8 cellular contexts compared by ENCODE assay signal in genomic region chr21:39348355-39349210, GRCh38. TPM values are rescaled to one million over a fixed set of nuclear protein-coding genes. Genes with fewer than 3 reads are reported as not detected.
DNase-seq lines count a peak whose midpoint lies in the region; ATAC-seq, FAIRE-seq and TF ChIP-seq lines count a peak whose summit lies in the region.

A gene with protein sequence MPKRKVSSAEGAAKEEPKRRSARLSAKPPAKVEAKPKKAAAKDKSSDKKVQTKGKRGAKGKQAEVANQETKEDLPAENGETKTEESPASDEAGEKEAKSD (minus strand): TSS chr21:39349088. CDS start chr21:39348917, 171 bp downstream.

- H3K36me3 Mint-ChIP-seq in activated naive CD4-positive, alpha-beta T cell treated with anti-CD3 and anti-CD28 coated beads, Interleukin-2, amount 50 U/mL, for 24 hours = peaks cover 20% of the 10 kb centered on the region
- no peaks in the 10 kb centered on the region for H3K36me3 Mint-ChIP-seq in glutamatergic neuron (ENCODE audit: unreplicated experiment)

- no peaks in the 10 kb centered on the region for H3K9me3 ChIP-seq in pancreas
- H3K9me3 ChIP-seq in thyroid gland = no peaks in the 10 kb centered on the region

- H3K27ac Mint-ChIP-seq in activated naive CD4-positive, alpha-beta T cell treated with anti-CD3 and anti-CD28 coated beads, Interleukin-2, amount 50 U/mL, for 24 hours = peak within 1 kb of the TSS; percentile 98
- peak within 1 kb of the TSS; percentile 93 for H3K27ac Mint-ChIP-seq in glutamatergic neuron (ENCODE audit: unreplicated experiment)

- WGBS in pancreas, 2 donors = 0 to 1% methylated on average over 43 to 109 of the region's 116 CpGs
- 0% methylated on average over 15 to 16 of the region's 116 CpGs for WGBS in thyroid gland, 2 donors

- CTCF ChIA-PET in GM10248 (lab: Yijun Ruan, JAX) = interaction anchor here (1.0 to 2.2 kb wide), 4 partner anchors 10 to 66 kb away, joined by 3 to 10 read pairs (median 8); partner anchors contain the start of gene BRWD1

- DNase-seq in GM10248 (ENCODE audit: extremely low spot score) (peak; percentile 97), NCI-H1092 treated with DMSO at 0.1 percent for 48 hours (lab: John Stamatoyannopoulos, UW) (peak; percentile 96), glutamatergic neuron (peak; percentile 90), pancreas (peak; percentile 86 to 94 (median 90)), thyroid gland (peak; percentile 90)

- peaks cover under 1 to 4% (median 3%) of the 10 kb centered on the region in 3 donors for H3K36me3 ChIP-seq in pancreas
- H3K36me3 ChIP-seq in thyroid gland = peaks cover 0 to 3% of the 10 kb centered on the region in 2 donors

- POLR2A ChIA-PET in GM10248 (lab: Yijun Ruan, JAX) = interaction anchor here (0.5 to 1.2 kb wide), 4 partner anchors 9 to 165 kb away, joined by 3 to 6 read pairs (median 3); partner anchors contain the start of gene PSMG1

- peak; percentile 74 to 81 for TF ChIP-seq POLR2A in thyroid gland (IDR thresholded peaks at IDR 0.05)

- H3K27me3 Mint-ChIP-seq in activated naive CD4-positive, alpha-beta T cell treated with anti-CD3 and anti-CD28 coated beads, Interleukin-2, amount 50 U/mL, for 24 hours = no peaks in the 10 kb centered on the region
- peaks cover 3% of the 10 kb centered on the region for H3K27me3 Mint-ChIP-seq in glutamatergic neuron (ENCODE audit: unreplicated experiment)

- H3K4me3 ChIP-seq in pancreas (peak within 1 kb of the TSS; percentile 38 to 79 (median 63)), thyroid gland (replicated peaks in 1 of 3) (peak within 1 kb of the TSS; percentile 27 to 98 (median 64))

- TF ChIP-seq CTCF in GM10248 (IDR thresholded peaks at IDR 0.05; ENCODE audit: control extremely low read depth, extremely low read depth, low read depth, missing control alignments) (no peak), glutamatergic neuron (IDR thresholded peaks at IDR 0.05; ENCODE audit: partially characterized antibody, unreplicated experiment) (no peak), pancreas (IDR thresholded peaks at IDR 0.05) (no peak), thyroid gland (IDR thresholded peaks at IDR 0.05) (no peak)

- H3K9me3 Mint-ChIP-seq in activated naive CD4-positive, alpha-beta T cell treated with anti-CD3 and anti-CD28 coated beads, Interleukin-2, amount 50 U/mL, for 24 hours = no peaks in the 10 kb centered on the region
- peaks cover 2% of the 10 kb centered on the region for H3K9me3 Mint-ChIP-seq in glutamatergic neuron (ENCODE audit: unreplicated experiment)

- no peak for FAIRE-seq in pancreas (lab: Jason Lieb, UNC)

- ATAC-seq in HG02610 (IDR thresholded peaks at IDR 0.05; ENCODE audit: unreplicated experiment) (peak; percentile 50), SK-N-SH treated with all-trans-retinoic acid at 6 μM for 48 hours (peak; percentile 39), pancreas (peak; percentile 61 to 77 (median 72))

- H3K27me3 ChIP-seq in pancreas (no peaks in the 10 kb centered on the region), thyroid gland (no peaks in the 10 kb centered on the region)

- peaks cover 44% of the 10 kb centered on the region for H3K4me1 Mint-ChIP-seq in activated naive CD4-positive, alpha-beta T cell treated with anti-CD3 and anti-CD28 coated beads, Interleukin-2, amount 50 U/mL, for 24 hours
- H3K4me1 Mint-ChIP-seq in glutamatergic neuron (ENCODE audit: low read depth, unreplicated experiment) = peaks cover 15% of the 10 kb centered on the region

- peak within 1 kb of the TSS; percentile 83 to 96 (median 93) for H3K27ac ChIP-seq in pancreas
- peak within 1 kb of the TSS; percentile 52 to 84 (median 83) for H3K27ac ChIP-seq in thyroid gland

- peak within 1 kb of the TSS; percentile 97 for H3K4me3 Mint-ChIP-seq in activated naive CD4-positive, alpha-beta T cell treated with anti-CD3 and anti-CD28 coated beads, Interleukin-2, amount 50 U/mL, for 24 hours
- H3K4me3 Mint-ChIP-seq in glutamatergic neuron (ENCODE audit: unreplicated experiment) = peak within 1 kb of the TSS; percentile 96

- peaks cover 0 to 36% (median 21%) of the 10 kb centered on the region in 3 donors for H3K4me1 ChIP-seq in pancreas
- peaks cover 5 to 6% of the 10 kb centered on the region in 2 donors for H3K4me1 ChIP-seq in thyroid gland

- intact Hi-C loops in pancreas (cut with DNase I) = no loop called here
- intact Hi-C loops in thyroid gland (cut with DNase I) = loop anchor here (2.0 kb wide), 1 partner anchor 36 kb away; the partner anchor contains the start of gene BRWD1

TF ChIP-seq in SK-N-SH treated with all-trans-retinoic acid at 6 μM for 48 hours, 23 proteins besides CTCF, POLR2A, EP300 and RAD21 (continues in another document):
- no peak for TF ChIP-seq ZFP30 (CRISPR knock-in tag; IDR thresholded peaks at IDR 0.05)
- TF ChIP-seq, protein P1, sequence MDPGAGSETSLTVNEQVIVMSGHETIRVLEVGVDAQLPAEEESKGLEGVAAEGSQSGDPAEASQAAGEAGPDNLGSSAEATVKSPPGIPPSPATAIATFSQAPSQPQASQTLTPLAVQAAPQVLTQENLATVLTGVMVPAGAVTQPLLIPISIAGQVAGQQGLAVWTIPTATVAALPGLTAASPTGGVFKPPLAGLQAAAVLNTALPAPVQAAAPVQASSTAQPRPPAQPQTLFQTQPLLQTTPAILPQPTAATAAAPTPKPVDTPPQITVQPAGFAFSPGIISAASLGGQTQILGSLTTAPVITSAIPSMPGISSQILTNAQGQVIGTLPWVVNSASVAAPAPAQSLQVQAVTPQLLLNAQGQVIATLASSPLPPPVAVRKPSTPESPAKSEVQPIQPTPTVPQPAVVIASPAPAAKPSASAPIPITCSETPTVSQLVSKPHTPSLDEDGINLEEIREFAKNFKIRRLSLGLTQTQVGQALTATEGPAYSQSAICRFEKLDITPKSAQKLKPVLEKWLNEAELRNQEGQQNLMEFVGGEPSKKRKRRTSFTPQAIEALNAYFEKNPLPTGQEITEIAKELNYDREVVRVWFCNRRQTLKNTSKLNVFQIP (CRISPR knock-in tag; IDR thresholded peaks at IDR 0.05; ENCODE audit: borderline replicate concordance, low read depth) = no peak
- no peak for TF ChIP-seq SNAI2 (CRISPR knock-in tag; IDR thresholded peaks at IDR 0.05)
- no peak for TF ChIP-seq ZC3H10 (CRISPR knock-in tag; IDR thresholded peaks at IDR 0.05)
- TF ChIP-seq ZFP3 (CRISPR knock-in tag; IDR thresholded peaks at IDR 0.05) = no peak
- TF ChIP-seq, protein P2, sequence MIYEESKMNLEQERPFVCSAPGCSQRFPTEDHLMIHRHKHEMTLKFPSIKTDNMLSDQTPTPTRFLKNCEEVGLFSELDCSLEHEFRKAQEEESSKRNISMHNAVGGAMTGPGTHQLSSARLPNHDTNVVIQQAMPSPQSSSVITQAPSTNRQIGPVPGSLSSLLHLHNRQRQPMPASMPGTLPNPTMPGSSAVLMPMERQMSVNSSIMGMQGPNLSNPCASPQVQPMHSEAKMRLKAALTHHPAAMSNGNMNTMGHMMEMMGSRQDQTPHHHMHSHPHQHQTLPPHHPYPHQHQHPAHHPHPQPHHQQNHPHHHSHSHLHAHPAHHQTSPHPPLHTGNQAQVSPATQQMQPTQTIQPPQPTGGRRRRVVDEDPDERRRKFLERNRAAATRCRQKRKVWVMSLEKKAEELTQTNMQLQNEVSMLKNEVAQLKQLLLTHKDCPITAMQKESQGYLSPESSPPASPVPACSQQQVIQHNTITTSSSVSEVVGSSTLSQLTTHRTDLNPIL (CRISPR knock-in tag; IDR thresholded peaks at IDR 0.05; ENCODE audit: low read depth) = no peak
- TF ChIP-seq, protein P3, sequence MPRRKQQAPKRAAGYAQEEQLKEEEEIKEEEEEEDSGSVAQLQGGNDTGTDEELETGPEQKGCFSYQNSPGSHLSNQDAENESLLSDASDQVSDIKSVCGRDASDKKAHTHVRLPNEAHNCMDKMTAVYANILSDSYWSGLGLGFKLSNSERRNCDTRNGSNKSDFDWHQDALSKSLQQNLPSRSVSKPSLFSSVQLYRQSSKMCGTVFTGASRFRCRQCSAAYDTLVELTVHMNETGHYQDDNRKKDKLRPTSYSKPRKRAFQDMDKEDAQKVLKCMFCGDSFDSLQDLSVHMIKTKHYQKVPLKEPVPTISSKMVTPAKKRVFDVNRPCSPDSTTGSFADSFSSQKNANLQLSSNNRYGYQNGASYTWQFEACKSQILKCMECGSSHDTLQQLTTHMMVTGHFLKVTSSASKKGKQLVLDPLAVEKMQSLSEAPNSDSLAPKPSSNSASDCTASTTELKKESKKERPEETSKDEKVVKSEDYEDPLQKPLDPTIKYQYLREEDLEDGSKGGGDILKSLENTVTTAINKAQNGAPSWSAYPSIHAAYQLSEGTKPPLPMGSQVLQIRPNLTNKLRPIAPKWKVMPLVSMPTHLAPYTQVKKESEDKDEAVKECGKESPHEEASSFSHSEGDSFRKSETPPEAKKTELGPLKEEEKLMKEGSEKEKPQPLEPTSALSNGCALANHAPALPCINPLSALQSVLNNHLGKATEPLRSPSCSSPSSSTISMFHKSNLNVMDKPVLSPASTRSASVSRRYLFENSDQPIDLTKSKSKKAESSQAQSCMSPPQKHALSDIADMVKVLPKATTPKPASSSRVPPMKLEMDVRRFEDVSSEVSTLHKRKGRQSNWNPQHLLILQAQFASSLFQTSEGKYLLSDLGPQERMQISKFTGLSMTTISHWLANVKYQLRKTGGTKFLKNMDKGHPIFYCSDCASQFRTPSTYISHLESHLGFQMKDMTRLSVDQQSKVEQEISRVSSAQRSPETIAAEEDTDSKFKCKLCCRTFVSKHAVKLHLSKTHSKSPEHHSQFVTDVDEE (CRISPR knock-in tag; IDR thresholded peaks at IDR 0.05) = no peak
- TF ChIP-seq, protein P4, sequence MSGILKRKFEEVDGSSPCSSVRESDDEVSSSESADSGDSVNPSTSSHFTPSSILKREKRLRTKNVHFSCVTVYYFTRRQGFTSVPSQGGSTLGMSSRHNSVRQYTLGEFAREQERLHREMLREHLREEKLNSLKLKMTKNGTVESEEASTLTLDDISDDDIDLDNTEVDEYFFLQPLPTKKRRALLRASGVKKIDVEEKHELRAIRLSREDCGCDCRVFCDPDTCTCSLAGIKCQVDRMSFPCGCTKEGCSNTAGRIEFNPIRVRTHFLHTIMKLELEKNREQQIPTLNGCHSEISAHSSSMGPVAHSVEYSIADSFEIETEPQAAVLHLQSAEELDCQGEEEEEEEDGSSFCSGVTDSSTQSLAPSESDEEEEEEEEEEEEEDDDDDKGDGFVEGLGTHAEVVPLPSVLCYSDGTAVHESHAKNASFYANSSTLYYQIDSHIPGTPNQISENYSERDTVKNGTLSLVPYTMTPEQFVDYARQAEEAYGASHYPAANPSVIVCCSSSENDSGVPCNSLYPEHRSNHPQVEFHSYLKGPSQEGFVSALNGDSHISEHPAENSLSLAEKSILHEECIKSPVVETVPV (CRISPR knock-in tag; IDR thresholded peaks at IDR 0.05) = no peak
- TF ChIP-seq TOX (CRISPR knock-in tag; IDR thresholded peaks at IDR 0.05; ENCODE audit: borderline replicate concordance) = no peak
- no peak for TF ChIP-seq PPARA (CRISPR knock-in tag; IDR thresholded peaks at IDR 0.05; ENCODE audit: borderline replicate concordance)
- no peak for TF ChIP-seq ESRRG (CRISPR knock-in tag; IDR thresholded peaks at IDR 0.05)
- TF ChIP-seq ZNF8 (CRISPR knock-in tag; IDR thresholded peaks at IDR 0.05) = no peak
- TF ChIP-seq BACH2 (CRISPR knock-in tag; IDR thresholded peaks at IDR 0.05; ENCODE audit: borderline replicate concordance) = no peak

RNA-seq across cellular contexts. Expression of the gene that starts here (rescaled TPM):
- total RNA-seq in glutamatergic neuron (ENCODE audit: unreplicated experiment) = 231 TPM
- total RNA-seq in pancreas = 100 to 1,000 TPM in 2 of 6 donors, 10 to 100 TPM in 4; 60.1 to 128 (median 98.1) TPM
- 100 to 1,000 TPM in 1 of 2 donors, 10 to 100 TPM in 1; 89.9 to 140 TPM for polyA plus RNA-seq in pancreas
- 100 to 1,000 TPM; 170 to 255 (median 207) TPM for total RNA-seq in thyroid gland

Comparison
In these comparisons a context has a peak if more than half of its experiments do, and no peak if none do; other contexts are left out.
1. Peak in every context shown above with its lines: DNase-seq, ATAC-seq, H3K4me3 ChIP-seq and H3K27ac ChIP-seq.